In the genomic region with DNA sequence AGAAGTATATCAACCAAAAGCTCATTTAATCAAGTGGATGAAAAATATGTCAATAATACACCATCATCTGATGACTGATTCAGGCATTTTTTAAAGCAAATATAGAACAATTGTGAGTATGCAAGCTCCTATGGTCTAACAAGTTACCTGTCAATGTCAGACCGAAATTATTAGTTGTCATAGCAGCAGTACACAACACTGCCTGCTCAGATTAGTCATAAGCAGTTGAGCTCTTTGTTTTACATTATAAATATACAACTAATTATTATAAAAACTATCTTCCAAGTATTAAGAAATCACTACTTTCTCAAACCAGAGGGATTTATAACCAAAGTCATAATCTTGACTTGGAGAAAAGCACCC, we compare ENCODE assay signal across 9 cellular contexts.
DNase-seq lines count a peak whose midpoint lies in the region; ATAC-seq and TF ChIP-seq lines count a peak whose summit lies in the region.
"Had no signal": no experiment of that assay in that cellular context is flagged by ENCODE, and none has a peak within 500 bp of the region (broad histone marks: within the 10 kb centered on the region; RNA-seq: fewer than 3 reads in every experiment).

No MANE protein-coding gene starts in this region.

- H3K4me3 ChIP-seq in Caco-2 (ENCODE audit: low read depth, low read length) = no peak overlapping the region
- H3K4me3 ChIP-seq in PC-9 = no peak overlapping the region
- H3K4me3 ChIP-seq in endocrine pancreas (ENCODE audit: control insufficient read depth, insufficient read depth, low read length) = peak overlapping the region; percentile 1
- H3K4me3 ChIP-seq in BE2C (ENCODE audit: low read depth, low read length) = no peak overlapping the region
- H3K4me3 ChIP-seq: psoas muscle had no signal

- H3K4me2 ChIP-seq in PC-9 = peak overlapping the region; percentile 47

- no peaks in the 10 kb centered on the region for H3K36me3 ChIP-seq in Caco-2 (ENCODE audit: control insufficient read depth, insufficient read depth, low read length)
- H3K36me3 ChIP-seq in PC-9 (ENCODE audit: low read depth) = peaks cover 34% of the 10 kb centered on the region
- H3K36me3 ChIP-seq in endocrine pancreas (ENCODE audit: control insufficient read depth, insufficient read depth, low read length) = no peaks in the 10 kb centered on the region
- H3K36me3 ChIP-seq in BE2C = no peaks in the 10 kb centered on the region; the same call in 1 of the 2 replicates

- peaks cover 100% of the 10 kb centered on the region for H3K79me2 ChIP-seq in PC-9 (ENCODE audit: low read depth)

- peak overlapping the region; percentile 85 for H3K27ac Mint-ChIP-seq in Caco-2 (ENCODE audit: unreplicated experiment)
- H3K27ac Mint-ChIP-seq in osteocyte (ENCODE audit: unreplicated experiment) = peak overlapping the region; percentile 19

- no peaks in the 10 kb centered on the region for H3K27me3 ChIP-seq in Caco-2 (replicated peaks; ENCODE audit: control insufficient read depth, insufficient read depth, low read length)
- H3K27me3 ChIP-seq in PC-9 (ENCODE audit: insufficient read depth, low read depth) = no peaks in the 10 kb centered on the region
- no peaks in the 10 kb centered on the region for H3K27me3 ChIP-seq in endocrine pancreas (ENCODE audit: control insufficient read depth, insufficient read depth, low read length)
- H3K27me3 ChIP-seq in BE2C = no peaks in the 10 kb centered on the region

- intact Hi-C loops in Caco-2 (cut with micrococcal nuclease; ENCODE audit: unreplicated experiment) (loop anchor here (1.0 to 5.0 kb wide), 5 partner anchors 9 to 358 kb away; a partner anchor contains a TSS), PC-9 (cut with micrococcal nuclease; ENCODE audit: unreplicated experiment) (loop anchor here (5.0 kb wide), 1 partner anchor 32 kb away; no protein-coding TSS in a partner anchor)

- peaks cover 31% of the 10 kb centered on the region for H4K20me1 ChIP-seq in PC-9 (ENCODE audit: insufficient read depth)

- peaks cover 58% of the 10 kb centered on the region for H3F3A ChIP-seq in PC-9 (ENCODE audit: insufficient read depth, low read depth)

- CTCF ChIA-PET in Caco-2 (lab: Charles Lee) = no interaction called here
- CTCF ChIA-PET in PC-9 (lab: Charles Lee) = no interaction called here

- POLR2A ChIA-PET in Caco-2 (lab: Charles Lee) = interaction anchor here (1.1 kb wide), 1 partner anchor 283 kb away, joined by 3 read pairs; a partner anchor contains a TSS
- POLR2A ChIA-PET in PC-9 (lab: Charles Lee; ENCODE audit: unreplicated experiment) = interaction anchor here (0.6 to 0.8 kb wide), 3 partner anchors 9 to 47 kb away, joined by 3 to 5 read pairs (median 5); no protein-coding TSS in a partner anchor

- H3K27ac ChIP-seq in PC-9 = peak overlapping the region; percentile 69
- H3K27ac ChIP-seq: psoas muscle had no signal

- H3K4me1 Mint-ChIP-seq in Caco-2 (ENCODE audit: low read depth, unreplicated experiment) (peaks cover 69% of the 10 kb centered on the region), osteocyte (ENCODE audit: unreplicated experiment) (peaks cover 30% of the 10 kb centered on the region)

- no peaks in the 10 kb centered on the region for H3K9me2 ChIP-seq in PC-9 (ENCODE audit: insufficient read depth)

- DNase-seq in Caco-2 (no peak), PC-9 (peak in 1 of 2 experiments; percentile 70), osteocyte (ENCODE audit: extremely low spot score, unreplicated experiment) (no peak), BE2C (no peak), GM10266 (ENCODE audit: extremely low spot score) (no peak)
- DNase-seq: psoas muscle had no signal

- H3K36me3 Mint-ChIP-seq in Caco-2 (ENCODE audit: insufficient read depth, unreplicated experiment) = peaks cover 73% of the 10 kb centered on the region
- H3K36me3 Mint-ChIP-seq in osteocyte (ENCODE audit: unreplicated experiment) = peaks cover 14% of the 10 kb centered on the region

- H3K4me3 Mint-ChIP-seq in Caco-2 (ENCODE audit: unreplicated experiment) = no peak overlapping the region
- no peak overlapping the region for H3K4me3 Mint-ChIP-seq in osteocyte (ENCODE audit: unreplicated experiment)

- H3K4me1 ChIP-seq in Caco-2 (peaks cover 80% of the 10 kb centered on the region), PC-9 (replicated peaks; ENCODE audit: insufficient read depth) (peaks cover 65% of the 10 kb centered on the region), endocrine pancreas (ENCODE audit: control insufficient read depth, insufficient read depth, low read length) (peaks cover 39% of the 10 kb centered on the region), BE2C (no peaks in the 10 kb centered on the region)
- H3K4me1 ChIP-seq: psoas muscle had no signal

- H3K9me3 Mint-ChIP-seq in Caco-2 (ENCODE audit: unreplicated experiment) (no peaks in the 10 kb centered on the region), osteocyte (ENCODE audit: unreplicated experiment) (no peaks in the 10 kb centered on the region)

- H3K9me3 ChIP-seq in Caco-2 (no peaks in the 10 kb centered on the region), PC-9 (ENCODE audit: insufficient read depth, low read depth) (no peaks in the 10 kb centered on the region), endocrine pancreas (ENCODE audit: control insufficient read depth, low read length) (no peaks in the 10 kb centered on the region), BE2C (no peaks in the 10 kb centered on the region)
- H3K9me3 ChIP-seq: psoas muscle had no signal

- BruUV-seq in Caco-2 (replicated peaks; lab: Mats Ljungman, UMichigan) (no TSS peak), PC-9 (replicated peaks; lab: Mats Ljungman, UMichigan) (no TSS peak)

- H2AFZ ChIP-seq in PC-9 = no peak overlapping the region

- ATAC-seq in GM18868 (IDR thresholded peaks at IDR 0.05; ENCODE audit: unreplicated experiment) (no peak), GM21367 (IDR thresholded peaks at IDR 0.05; ENCODE audit: unreplicated experiment) (no peak)
- ATAC-seq: psoas muscle had no signal

- no peaks in the 10 kb centered on the region for H3K27me3 Mint-ChIP-seq in Caco-2 (ENCODE audit: insufficient read depth, unreplicated experiment)
- H3K27me3 Mint-ChIP-seq in osteocyte (ENCODE audit: unreplicated experiment) = no peaks in the 10 kb centered on the region

- H3K9ac ChIP-seq in endocrine pancreas (ENCODE audit: control insufficient read depth, insufficient read depth, low read length) = no peak overlapping the region

- TF ChIP-seq CTCF in Caco-2 (IDR thresholded peaks at IDR 0.05; ENCODE audit: insufficient read depth in 1 of 2, low read depth in 1 of 2, low read length in 1 of 2, severe bottlenecking in 1 of 2, unreplicated experiment in 1 of 2) (no peak), PC-9 (conservative IDR thresholded peaks at IDR 0.05) (no peak), osteocyte (IDR thresholded peaks at IDR 0.05) (no peak), BE2C (IDR thresholded peaks at IDR 0.05; ENCODE audit: low read depth, low read length) (no peak), GM10266 (IDR thresholded peaks at IDR 0.05; ENCODE audit: control insufficient read depth, insufficient read depth, low read depth, missing control alignments) (no peak)
